Comparison of ENCODE assay signal across 8 cellular contexts in genomic region chr11:93543292-93543977, GRCh38. TPM values are rescaled to one million over a fixed set of nuclear protein-coding genes. Genes with fewer than 3 reads are reported as not detected.
DNase-seq lines count a peak whose midpoint lies in the region; ATAC-seq, FAIRE-seq and TF ChIP-seq lines count a peak whose summit lies in the region.

Gene SMCO4 (minus strand): TSS chr11:93543391. CDS start chr11:93479189, 64,202 bp downstream.

- H3K4me3 ChIP-seq in pancreas: peak within 1 kb of the TSS; percentile 63 to 90 (median 83)
- peak within 1 kb of the TSS; percentile 52 to 96 (median 66) for H3K4me3 ChIP-seq in transverse colon

- TF ChIP-seq CTCF in GM12873 (IDR thresholded peaks at IDR 0.05; ENCODE audit: insufficient read depth, low read depth, low read length, missing control alignments) (peak; percentile 74), pancreas (IDR thresholded peaks at IDR 0.05) (peak; percentile 52 to 62 (median 57)), transverse colon (IDR thresholded peaks at IDR 0.05) (peak; percentile 63 to 78 (median 66))

- WGBS in pancreas, 2 donors: 4 to 18% methylated on average over 22 to 59 of the region's 59 CpGs
- whole genome bisulfite sequencing in transverse colon (ENCODE audit: low coverage in 1 of 2), 2 donors: 3 to 10% methylated on average over 2 to 34 of the region's 59 CpGs

- H3K9me3 Mint-ChIP-seq in activated naive CD8-positive, alpha-beta T cell (ENCODE audit: low read depth): no peaks in the 10 kb centered on the region

- H3K27me3 ChIP-seq in pancreas (no peaks in the 10 kb centered on the region), transverse colon (no peaks in the 10 kb centered on the region)

- H3K4me3 Mint-ChIP-seq in activated naive CD8-positive, alpha-beta T cell: peak within 1 kb of the TSS; percentile 91

- peak; percentile 28 for TF ChIP-seq POLR2A in transverse colon (IDR thresholded peaks at IDR 0.05)

- ATAC-seq in HG02642 (IDR thresholded peaks at IDR 0.05; ENCODE audit: poor library complexity, unreplicated experiment) (peak; percentile 89), Right ventricle myocardium inferior (peak; percentile 96), pancreas (peak; percentile 86 to 94 (median 91))

- H3K4me1 Mint-ChIP-seq in activated naive CD8-positive, alpha-beta T cell (ENCODE audit: low read depth): peaks cover 23% of the 10 kb centered on the region

- peak; percentile 93 for DNase-seq in NCI-H1092 treated with DMSO at 0.1 percent for 48 hours (lab: John Stamatoyannopoulos, UW)
- DNase-seq in SKM-1 treated with dmso at 0.1 percent for 144 hours (lab: John Stamatoyannopoulos, UW; ENCODE audit: unreplicated experiment): peak; percentile 86
- peak; percentile 90 for DNase-seq in Right ventricle myocardium inferior (ENCODE audit: missing footprints)
- peak; percentile 83 to 94 (median 89) for DNase-seq in pancreas
- DNase-seq in transverse colon: peak; percentile 89

- H3K36me3 ChIP-seq in pancreas (no peaks in the 10 kb centered on the region), transverse colon (no peaks in the 10 kb centered on the region)

- peaks cover 10% of the 10 kb centered on the region for H3K27me3 Mint-ChIP-seq in activated naive CD8-positive, alpha-beta T cell

- peak within 1 kb of the TSS; percentile 66 for H3K27ac Mint-ChIP-seq in activated naive CD8-positive, alpha-beta T cell

- H3K36me3 Mint-ChIP-seq in activated naive CD8-positive, alpha-beta T cell: no peaks in the 10 kb centered on the region

- H3K9me3 ChIP-seq in pancreas (no peaks in the 10 kb centered on the region), transverse colon (no peaks in the 10 kb centered on the region)

- no peak for FAIRE-seq in pancreas (lab: Jason Lieb, UNC)

- intact Hi-C loops in Right ventricle myocardium inferior (cut with DNase I): loop anchor here (1.0 to 10.0 kb wide), 4 partner anchors 63 to 309 kb away; no protein-coding TSS in a partner anchor
- intact Hi-C loops in pancreas (cut with DNase I): loop anchor here (10.0 kb wide), 3 partner anchors 91 to 309 kb away; no protein-coding TSS in a partner anchor
- intact Hi-C loops in transverse colon (cut with DNase I; ENCODE audit: low total_unique reads): loop anchor here (5.0 to 10.0 kb wide), 2 partner anchors 109 to 309 kb away; no protein-coding TSS in a partner anchor

- H3K4me1 ChIP-seq in pancreas (peaks cover 0 to 16% (median 0%) of the 10 kb centered on the region in 3 donors), transverse colon (peaks cover 0 to 23% (median 11%) of the 10 kb centered on the region in 4 donors)

- TF ChIP-seq EP300 in transverse colon (IDR thresholded peaks at IDR 0.05; ENCODE audit: low read depth): no peak

- in situ Hi-C loops in transverse colon (cut with MboI; ENCODE audit: low pct_ligation_motif_present in 1 of 4, low pct_unique_long_range_greater_than_20kb in 1 of 4, low sequenced_read_pairs in 3 of 4): loop anchor here (10.0 to 25.0 kb wide), 3 partner anchors 94 to 309 kb away; no protein-coding TSS in a partner anchor

- H3K27ac ChIP-seq in pancreas (peak within 1 kb of the TSS; percentile 75 to 90 (median 85)), transverse colon (peak within 1 kb of the TSS; percentile 77 to 93 (median 78))

RNA-seq across cellular contexts. Expression of gene SMCO4, which starts in this region (rescaled TPM):
- 45.3 TPM for total RNA-seq in Right ventricle myocardium inferior
- 10 to 100 TPM; 16.0 to 31.8 (median 19.6) TPM for total RNA-seq in pancreas
- 10 to 100 TPM; 15.6 to 41.8 TPM for polyA plus RNA-seq in pancreas
- 10 to 100 TPM in 3 of 4 donors, not detected in 1; 33.3 to 80.4 (median 37.0) TPM for total RNA-seq in transverse colon

Comparison
In these comparisons a context has a peak if more than half of its experiments do, and no peak if none do; other contexts are left out.
1. Peak in every context shown above with its lines: DNase-seq, ATAC-seq, H3K4me3 ChIP-seq and H3K27ac ChIP-seq.